Comparison of ENCODE assay signal across 13 cellular contexts in genomic region chr11:62565100-62565802, GRCh38. TPM values are rescaled to one million over a fixed set of nuclear protein-coding genes. Genes with fewer than 3 reads are reported as not detected.
A peak's percentile ranks its signal among the peaks of the same experiment; 100 is the strongest.
DNase-seq lines count a peak whose midpoint lies in the region; ATAC-seq and TF ChIP-seq lines count a peak whose summit lies in the region.
"Had no signal": no experiment of that assay in that cellular context is flagged by ENCODE, and none has a peak within 500 bp of the region (broad histone marks: within the 10 kb centered on the region; RNA-seq: fewer than 3 reads in every experiment).

No MANE protein-coding gene starts in this region.

- no peak overlapping the region for H3K4me3 ChIP-seq in CD4-positive, alpha-beta memory T cell (ENCODE audit: low read length in 2 of 2)
- H3K4me3 ChIP-seq in muscle layer of duodenum (ENCODE audit: low read depth in 1 of 2, low read length in 2 of 2) = no peak overlapping the region
- no peak overlapping the region for H3K4me3 ChIP-seq in brain microvascular endothelial cell (ENCODE audit: low read depth, low read length)

- H3K4me1 Mint-ChIP-seq in CD4-positive, alpha-beta memory T cell = peaks cover 22 to 48% (median 32%) of the 10 kb centered on the region in 4 donors
- peaks cover 30% of the 10 kb centered on the region for H3K4me1 Mint-ChIP-seq in T-helper 17 cell

- H3K9me3 Mint-ChIP-seq in CD4-positive, alpha-beta memory T cell = no peaks in the 10 kb centered on the region
- H3K9me3 Mint-ChIP-seq: CD4-positive, CD25-positive, alpha-beta regulatory T cell; H9; stimulated activated naive CD8-positive, alpha-beta T cell treated with anti-CD3 and anti-CD28 coated beads, Interleukin-15, Interleukin-2, amounts not matched to agents 100 ng/mL and 50 ng/mL, for 24 hours had no signal

- H3K27me3 Mint-ChIP-seq in CD4-positive, alpha-beta memory T cell = no peaks in the 10 kb centered on the region
- H3K27me3 Mint-ChIP-seq in T-helper 17 cell = no peaks in the 10 kb centered on the region
- H3K27me3 Mint-ChIP-seq: CD4-positive, CD25-positive, alpha-beta regulatory T cell; stimulated activated naive CD8-positive, alpha-beta T cell treated with anti-CD3 and anti-CD28 coated beads, Interleukin-15, Interleukin-2, amounts not matched to agents 100 ng/mL and 50 ng/mL, for 24 hours had no signal

- peaks cover 44 to 71% of the 10 kb centered on the region in 2 donors for H3K36me3 Mint-ChIP-seq in CD4-positive, alpha-beta memory T cell
- H3K36me3 Mint-ChIP-seq in T-helper 17 cell (ENCODE audit: low read depth) = peaks cover 12% of the 10 kb centered on the region

- no peak for DNase-seq in CD4-positive, alpha-beta memory T cell
- DNase-seq in T-helper 17 cell (no peak), OCI-M1 (lab: John Stamatoyannopoulos, UW) (no peak), brain microvascular endothelial cell (no peak)
- DNase-seq in effector CD4-positive, alpha-beta T cell = no peak
- DNase-seq: activated CD4-positive, alpha-beta T cell treated with anti-CD3 and anti-CD28 coated beads, Interleukin-2, amount 50 U/mL, for 4 hours; CD4-positive, CD25-positive, alpha-beta regulatory T cell; cortex of kidney; H9; midbrain; stimulated activated CD4-positive, alpha-beta T cell treated with anti-CD3 and anti-CD28 coated beads, Interleukin-4, amount 100 ng/mL, for 24 hours had no signal

- no peaks in the 10 kb centered on the region for H3K27me3 ChIP-seq in CD4-positive, alpha-beta memory T cell (ENCODE audit: insufficient read depth, low read length)
- no peaks in the 10 kb centered on the region for H3K27me3 ChIP-seq in muscle layer of duodenum (ENCODE audit: low read depth, low read length)
- no peaks in the 10 kb centered on the region for H3K27me3 ChIP-seq in brain microvascular endothelial cell (replicated peaks)

- H3K4me3 Mint-ChIP-seq in CD4-positive, alpha-beta memory T cell = no peak overlapping the region
- H3K4me3 Mint-ChIP-seq in T-helper 17 cell = no peak overlapping the region
- H3K4me3 Mint-ChIP-seq: CD4-positive, CD25-positive, alpha-beta regulatory T cell; H9; stimulated activated naive CD8-positive, alpha-beta T cell treated with anti-CD3 and anti-CD28 coated beads, Interleukin-15, Interleukin-2, amounts not matched to agents 100 ng/mL and 50 ng/mL, for 24 hours had no signal

- H3K27ac ChIP-seq in CD4-positive, alpha-beta memory T cell (ENCODE audit: low read depth, low read length) = no peak overlapping the region
- H3K27ac ChIP-seq in muscle layer of duodenum (ENCODE audit: low read length) (peak overlapping the region; percentile 43), brain microvascular endothelial cell (no peak overlapping the region)

- CTCF ChIA-PET in CD4-positive, alpha-beta memory T cell (lab: Charles Lee; ENCODE audit: partially characterized antibody) = interaction anchor here (0.6 to 14.9 kb wide), 8 partner anchors 8 to 1686 kb away, joined by 3 to 405 read pairs (median 6); partner anchors contain the start of gene SCGB1A1

- intact Hi-C loops in CD4-positive, alpha-beta memory T cell (cut with micrococcal nuclease) = no loop called here

- POLR2A ChIA-PET in CD4-positive, alpha-beta memory T cell (lab: Charles Lee; ENCODE audit: partially characterized antibody) = interaction anchor here (0.8 to 0.9 kb wide), 2 partner anchors 25 to 100 kb away, joined by 3 to 6 read pairs; partner anchors contain the start of genes C11orf98 and CSKMT

- no peak for TF ChIP-seq CTCF in brain microvascular endothelial cell (IDR thresholded peaks at IDR 0.05; ENCODE audit: low read depth, low read length, missing control alignments)

- no peaks in the 10 kb centered on the region for H3K9me3 ChIP-seq in CD4-positive, alpha-beta memory T cell (ENCODE audit: control insufficient read depth in 1 of 2, low read length in 2 of 2)
- H3K9me3 ChIP-seq in T-helper 17 cell (ENCODE audit: control insufficient read depth, low read length, poor library complexity, severe bottlenecking) (no peaks in the 10 kb centered on the region), muscle layer of duodenum (ENCODE audit: control insufficient read depth in 1 of 2, low read length in 2 of 2) (no peaks in the 10 kb centered on the region)

- H3K4me1 ChIP-seq in CD4-positive, alpha-beta memory T cell (ENCODE audit: insufficient read depth, low read length) = peaks cover 30% of the 10 kb centered on the region
- H3K4me1 ChIP-seq in muscle layer of duodenum (ENCODE audit: control insufficient read depth in 1 of 2, insufficient read depth in 2 of 2, low read length in 2 of 2) = peaks cover 0 to 7% of the 10 kb centered on the region in 2 donors

- H3K36me3 ChIP-seq in CD4-positive, alpha-beta memory T cell (ENCODE audit: insufficient read depth, low read length) = peaks cover 36% of the 10 kb centered on the region
- H3K36me3 ChIP-seq in muscle layer of duodenum (ENCODE audit: control insufficient read depth in 1 of 2, insufficient read depth in 2 of 2, low read length in 2 of 2) (peaks cover 47 to 57% of the 10 kb centered on the region in 2 donors), brain microvascular endothelial cell (replicated peaks) (peaks cover 84% of the 10 kb centered on the region)

- in situ Hi-C loops in brain microvascular endothelial cell (cut with HindIII; ENCODE audit: low pct_ligation_motif_present, low sequenced_read_pairs) = loop anchor here (25.0 kb wide), 1 partner anchor 178 kb away; no protein-coding TSS in a partner anchor

- ATAC-seq in T-helper 17 cell = no peak

- peak overlapping the region in 5 of 7 donors; percentile 30 to 84 (median 70) for H3K27ac Mint-ChIP-seq in CD4-positive, alpha-beta memory T cell
- H3K27ac Mint-ChIP-seq in T-helper 17 cell = peak overlapping the region; percentile 90
- H3K27ac Mint-ChIP-seq: stimulated activated naive CD8-positive, alpha-beta T cell treated with anti-CD3 and anti-CD28 coated beads, Interleukin-15, Interleukin-2, amounts not matched to agents 100 ng/mL and 50 ng/mL, for 24 hours had no signal

RNA-seq across cellular contexts. Expression of gene EEF1G, which starts 8.4 kb away (rescaled TPM):
- 1,000 to 10,000 TPM; 1,815 to 1,855 TPM for total RNA-seq in CD4-positive, alpha-beta memory T cell
- 1,000 to 10,000 TPM; 1,453 to 1,910 TPM for polyA plus RNA-seq in CD4-positive, alpha-beta memory T cell
- total RNA-seq in T-helper 17 cell = 1,000 to 10,000 TPM; 1,954 to 1,984 TPM

RNA-seq across cellular contexts. Expression of gene AHNAK, which starts 18.6 kb away (rescaled TPM):
- total RNA-seq in CD4-positive, alpha-beta memory T cell = 100 to 1,000 TPM; 559 to 573 TPM
- polyA plus RNA-seq in CD4-positive, alpha-beta memory T cell = 100 to 1,000 TPM in 1 of 2 donors, 10 to 100 TPM in 1; 23.5 to 186 TPM
- total RNA-seq in T-helper 17 cell = 100 to 1,000 TPM; 692 to 863 TPM

RNA-seq across cellular contexts. Expression of gene TUT1, which starts 26.1 kb away (rescaled TPM):
- total RNA-seq in CD4-positive, alpha-beta memory T cell = 10 to 100 TPM; 37.7 to 38.1 TPM
- polyA plus RNA-seq in CD4-positive, alpha-beta memory T cell = 10 to 100 TPM; 14.6 to 19.7 TPM
- 10 to 100 TPM; 20.9 to 23.2 TPM for total RNA-seq in T-helper 17 cell

RNA-seq across cellular contexts. Expression of gene MTA2, which starts 36.4 kb away (rescaled TPM):
- 100 to 1,000 TPM; 207 to 210 TPM for total RNA-seq in CD4-positive, alpha-beta memory T cell
- polyA plus RNA-seq in CD4-positive, alpha-beta memory T cell = 10 to 100 TPM; 16.6 to 36.4 TPM
- 100 to 1,000 TPM; 140 to 175 TPM for total RNA-seq in T-helper 17 cell

RNA-seq across cellular contexts. Expression of gene EML3, which starts 47.3 kb away (rescaled TPM):
- total RNA-seq in CD4-positive, alpha-beta memory T cell = 100 to 1,000 TPM; 192 to 201 TPM
- polyA plus RNA-seq in CD4-positive, alpha-beta memory T cell = 10 to 100 TPM; 18.2 to 24.8 TPM
- 100 to 1,000 TPM; 169 to 174 TPM for total RNA-seq in T-helper 17 cell
